Comparison of ENCODE assay signal across 7 cellular contexts in genomic region chr20:461254-462198, GRCh38. TPM values are rescaled to one million over a fixed set of nuclear protein-coding genes. Genes with fewer than 3 reads are reported as not detected.
DNase-seq lines count a peak whose midpoint lies in the region; TF ChIP-seq lines count a peak whose summit lies in the region.

No MANE protein-coding gene starts in this region.

- WGBS in liver, result 7% methylated on average over 60 of the region's 60 CpGs

- no peak for TF ChIP-seq RAD21 in liver (IDR thresholded peaks at IDR 0.05)

- peak; percentile 88 for DNase-seq in H7
- DNase-seq in Karpas-422, result peak; percentile 68
- peak; percentile 51 for DNase-seq in WERI-Rb-1
- DNase-seq in choroid plexus epithelial cell (ENCODE audit: low read depth), result peak; percentile 43
- peak; percentile 10 to 38 (median 18) for DNase-seq in stimulated activated CD4-positive, alpha-beta T cell treated with anti-CD3 and anti-CD28 coated beads, TNF-alpha, amount 100 ng/mL, for 4 hours (ENCODE audit: low read depth in 3 of 3)

- H2AFZ ChIP-seq in Karpas-422 (ENCODE audit: low read length), result no peak overlapping the region

- H3K9me2 ChIP-seq in Karpas-422 (replicated peaks; ENCODE audit: insufficient read depth, low read length), result no peaks in the 10 kb centered on the region

- no peaks in the 10 kb centered on the region for H3K36me3 ChIP-seq in H7 (replicated peaks; ENCODE audit: control insufficient read depth, insufficient read depth, low read length)
- H3K36me3 ChIP-seq in Karpas-422 (ENCODE audit: insufficient read depth, low read length), result no peaks in the 10 kb centered on the region
- no peaks in the 10 kb centered on the region for H3K36me3 ChIP-seq in WERI-Rb-1
- H3K36me3 ChIP-seq in liver (ENCODE audit: control insufficient read depth in 4 of 4, insufficient read depth in 3 of 4, low read depth in 1 of 4, low read length in 3 of 4), result no peaks in the 10 kb centered on the region

- H3K9ac ChIP-seq in Karpas-422 (ENCODE audit: low read length), result peak overlapping the region; percentile 91
- H3K9ac ChIP-seq in liver (ENCODE audit: low read depth in 1 of 2, low read length in 2 of 2), result peak overlapping the region; percentile 49 to 61

- peaks cover 54% of the 10 kb centered on the region for H3K79me2 ChIP-seq in Karpas-422 (ENCODE audit: low read length)

- peaks cover 4% of the 10 kb centered on the region; the same call in 1 of the 2 replicates for H4K20me1 ChIP-seq in Karpas-422 (ENCODE audit: insufficient read depth, low read depth, low read length)

- TF ChIP-seq CTCF in GM12875 (IDR thresholded peaks at IDR 0.05; ENCODE audit: borderline replicate concordance, insufficient read depth, low read depth, low read length) (no peak), WERI-Rb-1 (IDR thresholded peaks at IDR 0.05; ENCODE audit: low read depth, low read length) (no peak), choroid plexus epithelial cell (conservative IDR thresholded peaks at IDR 0.05; ENCODE audit: low read depth, low read length) (no peak), liver (IDR thresholded peaks at IDR 0.05; ENCODE audit: low read depth, low read length, missing input control) (no peak)

- H3K4me3 ChIP-seq in GM12875 (ENCODE audit: low read depth, low read length) (peak overlapping the region; percentile 74), H7 (ENCODE audit: insufficient read depth, low read depth, low read length) (peak overlapping the region; percentile 86), Karpas-422 (ENCODE audit: low read length) (peak overlapping the region; percentile 71), WERI-Rb-1 (ENCODE audit: low read depth, low read length) (peak overlapping the region; percentile 83), choroid plexus epithelial cell (ENCODE audit: low read depth, low read length) (peak overlapping the region; percentile 86), liver (ENCODE audit: low read depth in 1 of 3, low read length in 3 of 3) (peak overlapping the region; percentile 51 to 99 (median 66))

- H3K9me3 ChIP-seq in Karpas-422 (ENCODE audit: low read length) (no peaks in the 10 kb centered on the region), WERI-Rb-1 (ENCODE audit: severe bottlenecking) (no peaks in the 10 kb centered on the region), liver (ENCODE audit: control insufficient read depth in 4 of 4, low read length in 3 of 4) (no peaks in the 10 kb centered on the region)

- H3K27ac ChIP-seq in Karpas-422 (ENCODE audit: low read length) (peak overlapping the region; percentile 40), WERI-Rb-1 (peak overlapping the region; percentile 82), liver (ENCODE audit: low read depth in 1 of 2, low read length in 2 of 2) (peak overlapping the region; percentile 86 to 87)

- H3K27me3 ChIP-seq in H7 (ENCODE audit: control insufficient read depth, insufficient read depth, low read length) (0 out of 2 replicates have a peak, but pooled peaks cover 2% of the 10 kb centered on the region), Karpas-422 (ENCODE audit: low read length) (no peaks in the 10 kb centered on the region), WERI-Rb-1 (ENCODE audit: insufficient read depth, low read depth, severe bottlenecking) (no peaks in the 10 kb centered on the region), liver (ENCODE audit: control insufficient read depth in 4 of 4, insufficient read depth in 4 of 4, low read length in 3 of 4) (no peaks in the 10 kb centered on the region)

- H3K4me2 ChIP-seq in Karpas-422 (ENCODE audit: low read depth, low read length, poor library complexity, severe bottlenecking), result peak overlapping the region; percentile 89

- peaks cover 28% of the 10 kb centered on the region for H3K4me1 ChIP-seq in Karpas-422 (ENCODE audit: low read length)
- H3K4me1 ChIP-seq in liver (ENCODE audit: control insufficient read depth in 4 of 4, insufficient read depth in 4 of 4, low read length in 3 of 4), result peaks cover 0 to 23% (median 16%) of the 10 kb centered on the region in 4 donors

TF ChIP-seq in liver, 16 proteins besides CTCF, POLR2A, EP300 and RAD21:
- TF ChIP-seq ATF3 (IDR thresholded peaks at IDR 0.05), result no peak
- peak; percentile 68 for TF ChIP-seq YY1 (IDR thresholded peaks at IDR 0.05)
- no peak for TF ChIP-seq JUND (IDR thresholded peaks at IDR 0.05)

RNA-seq across cellular contexts. Expression of gene TBC1D20, which starts 0.8 kb away (rescaled TPM):
- 10.9 and 14.0 TPM in 2 replicates for total RNA-seq in H7 (2014; rRNA removed; shearing (Covaris generic))
- 26.1 and 33.9 TPM in 2 replicates for total RNA-seq in Karpas-422 (2014; rRNA removed; shearing (Covaris generic); ENCODE audit: low replicate concordance)
- total RNA-seq in liver, result 10 to 100 TPM; 14.4 to 18.9 TPM
- polyA plus RNA-seq in liver, result 1 to 10 TPM; 8.7 to 9.4 TPM

RNA-seq across cellular contexts. Expression of gene RBCK1, which starts 53.4 kb away (rescaled TPM):
- total RNA-seq in H7 (2014; rRNA removed; shearing (Covaris generic)), result 53.9 and 61.9 TPM in 2 replicates
- total RNA-seq in Karpas-422 (2014; rRNA removed; shearing (Covaris generic); ENCODE audit: low replicate concordance), result 96.6 and 142 TPM in 2 replicates
- 10 to 100 TPM; 18.0 to 48.3 TPM for total RNA-seq in liver
- polyA plus RNA-seq in liver, result 10 to 100 TPM; 61.3 to 62.6 TPM

Comparison
In these comparisons a context has a peak if more than half of its experiments do, and no peak if none do; other contexts are left out.
1. Peak in every context shown above with its lines: DNase-seq, H3K4me3 ChIP-seq and H3K27ac ChIP-seq.
2. DNase-seq: peak in every context shown above with its lines; median percentile 88 in H7; 68 in Karpas-422; 51 in WERI-Rb-1; 43 in choroid plexus epithelial cell; 18 in stimulated activated CD4-positive, alpha-beta T cell treated with anti-CD3 and anti-CD28 coated beads, TNF-alpha, amount 100 ng/mL, for 4 hours.